19 cellular contexts compared by ENCODE assay signal in the genomic region with DNA sequence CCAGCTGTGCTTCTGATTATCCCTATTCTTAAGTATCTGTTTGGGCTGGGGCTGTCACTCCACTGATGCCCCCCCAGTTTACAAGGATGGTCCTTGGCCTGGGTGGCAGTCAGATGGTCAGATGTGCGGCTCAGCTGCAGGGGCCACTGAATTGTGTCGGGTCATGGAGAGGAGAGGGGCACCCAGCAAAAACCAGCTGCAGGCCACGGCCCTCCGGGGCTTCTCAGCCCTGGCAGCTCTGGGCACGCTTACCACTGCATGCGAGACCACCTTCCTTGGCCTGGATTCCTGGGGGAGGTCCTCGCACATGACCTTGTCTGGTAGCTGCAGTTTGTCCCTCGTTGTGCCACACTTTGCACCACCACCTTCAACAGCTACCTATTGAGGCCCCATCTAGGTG.
DNase-seq lines count a peak whose midpoint lies in the region; ATAC-seq and TF ChIP-seq lines count a peak whose summit lies in the region.
"Had no signal": no experiment of that assay in that cellular context is flagged by ENCODE, and none has a peak within 500 bp of the region (broad histone marks: within the 10 kb centered on the region; RNA-seq: fewer than 3 reads in every experiment).

No MANE protein-coding gene starts in this region.

- H3K27ac Mint-ChIP-seq in osteocyte (ENCODE audit: unreplicated experiment): peak overlapping the region; percentile 85
- H3K27ac Mint-ChIP-seq: CD4-positive, CD25-positive, alpha-beta regulatory T cell had no signal

- H2AK5ac ChIP-seq in mesenchymal stem cell (ENCODE audit: low read length, severe bottlenecking): no peak overlapping the region

- H3K36me3 ChIP-seq in BLaER1 (no peaks in the 10 kb centered on the region), mesenchymal stem cell (ENCODE audit: control insufficient read depth in 1 of 2, insufficient read depth in 2 of 2, low read depth in 1 of 2, low read length in 2 of 2) (peaks cover 0 to 15% of the 10 kb centered on the region in 2 experiments)
- H3K36me3 ChIP-seq: BE2C had no signal

- H3K23ac ChIP-seq in mesenchymal stem cell (ENCODE audit: low read length in 2 of 2): no peak overlapping the region

- WGBS in mesenchymal stem cell: 95% methylated on average over 8 of the region's 8 CpGs

- no peak for TF ChIP-seq CTCF in osteocyte (IDR thresholded peaks at IDR 0.05)

- peak overlapping the region; percentile 5; the same call in 1 of the 2 replicates for H3K9ac ChIP-seq in BLaER1
- peak overlapping the region; percentile 42 for H3K9ac ChIP-seq in mesenchymal stem cell (ENCODE audit: low read length)

- H3K18ac ChIP-seq in mesenchymal stem cell (ENCODE audit: low read depth in 1 of 2, low read length in 2 of 2): no peak overlapping the region

- H2BK15ac ChIP-seq in mesenchymal stem cell (ENCODE audit: low read depth, poor library complexity, severe bottlenecking): peak overlapping the region; percentile 8

- H3K4me3 Mint-ChIP-seq in osteocyte (ENCODE audit: unreplicated experiment): peak overlapping the region; percentile 19
- H3K4me3 Mint-ChIP-seq: CD4-positive, CD25-positive, alpha-beta regulatory T cell had no signal

- H2BK12ac ChIP-seq in mesenchymal stem cell (ENCODE audit: low read length in 2 of 2): peak overlapping the region in 1 of 2 experiments; percentile 25

- H3K9me3 Mint-ChIP-seq in osteocyte (ENCODE audit: unreplicated experiment): no peaks in the 10 kb centered on the region

- no peaks in the 10 kb centered on the region for H3K27me3 Mint-ChIP-seq in osteocyte (ENCODE audit: unreplicated experiment)

- no peak overlapping the region for H2AFZ ChIP-seq in mesenchymal stem cell (ENCODE audit: low read depth, low read length)

- no peak overlapping the region for H2BK5ac ChIP-seq in mesenchymal stem cell (ENCODE audit: low read depth, low read length, poor library complexity, severe bottlenecking)

- H4K8ac ChIP-seq in mesenchymal stem cell (ENCODE audit: low read length): no peak overlapping the region

- H3K4me1 Mint-ChIP-seq in osteocyte (ENCODE audit: unreplicated experiment): peaks cover 38% of the 10 kb centered on the region
- H3K4me1 Mint-ChIP-seq: CD4-positive, CD25-positive, alpha-beta regulatory T cell had no signal

- DNase-seq in mesenchymal stem cell: no peak
- no peak for DNase-seq in osteocyte (ENCODE audit: extremely low spot score, unreplicated experiment)
- DNase-seq in substantia nigra (lab: John Stamatoyannopoulos, UW): no peak
- DNase-seq in HT-29 (ENCODE audit: low spot score): no peak
- no peak for DNase-seq in occipital lobe (lab: John Stamatoyannopoulos, UW)
- DNase-seq: ACHN; BE2C; CD4-positive, CD25-positive, alpha-beta regulatory T cell; HCEC 1CT; KBM-7; MV-4-11; NCI-H1105; NCI-H1436 treated with DMSO at 0.1 percent for 48 hours; NCI-H187 treated with DMSO at 0.1 percent for 48 hours; NCI-H2107; NCI-H774 had no signal

- H3K27ac ChIP-seq in BLaER1: peak overlapping the region; percentile 49
- H3K27ac ChIP-seq in mesenchymal stem cell (ENCODE audit: low read length, poor library complexity, severe bottlenecking): no peak overlapping the region
- peak overlapping the region; percentile 30 for H3K27ac ChIP-seq in substantia nigra (ENCODE audit: low read depth, low read length, poor library complexity, severe bottlenecking)
- H3K27ac ChIP-seq: 22Rv1 had no signal

- H4K91ac ChIP-seq in mesenchymal stem cell (ENCODE audit: low read length): no peak overlapping the region

- H3K4me1 ChIP-seq in BLaER1 (peaks cover 36% of the 10 kb centered on the region), mesenchymal stem cell (ENCODE audit: control insufficient read depth, insufficient read depth, low read depth, low read length) (peaks cover 8% of the 10 kb centered on the region)
- H3K4me1 ChIP-seq: BE2C had no signal

- no peaks in the 10 kb centered on the region for H3K27me3 ChIP-seq in BLaER1
- H3K27me3 ChIP-seq in mesenchymal stem cell (ENCODE audit: control insufficient read depth in 1 of 2, insufficient read depth in 1 of 2, low read length in 2 of 2): no peaks in the 10 kb centered on the region
- H3K27me3 ChIP-seq: BE2C had no signal

- H3K9me3 ChIP-seq in BLaER1: no peaks in the 10 kb centered on the region
- no peaks in the 10 kb centered on the region for H3K9me3 ChIP-seq in mesenchymal stem cell (ENCODE audit: control insufficient read depth, low read length)
- H3K9me3 ChIP-seq: BE2C had no signal

- H2BK120ac ChIP-seq in mesenchymal stem cell (ENCODE audit: low read depth, low read length): no peak overlapping the region

- no peak overlapping the region for H3K4ac ChIP-seq in mesenchymal stem cell (ENCODE audit: low read depth in 1 of 2, low read length in 2 of 2)

- H3K4me3 ChIP-seq in BLaER1 (no peak overlapping the region), mesenchymal stem cell (ENCODE audit: insufficient read depth in 1 of 2, low read depth in 1 of 2, low read length in 2 of 2) (peak overlapping the region in 1 of 2 experiments; percentile 33)

- ATAC-seq in GM18907 (IDR thresholded peaks at IDR 0.05; ENCODE audit: unreplicated experiment): no peak

- H3K79me1 ChIP-seq in mesenchymal stem cell (replicated peaks; ENCODE audit: low read length, poor library complexity, severe bottlenecking): peaks cover 36% of the 10 kb centered on the region

- peaks cover 2% of the 10 kb centered on the region for H3K36me3 Mint-ChIP-seq in osteocyte (ENCODE audit: unreplicated experiment)
- H3K36me3 Mint-ChIP-seq: CD4-positive, CD25-positive, alpha-beta regulatory T cell had no signal

- H3K4me2 ChIP-seq in BLaER1 (peak overlapping the region; percentile 80), mesenchymal stem cell (ENCODE audit: low read length, poor library complexity, severe bottlenecking) (no peak overlapping the region)

- H4K20me1 ChIP-seq in BLaER1: peaks cover 20% of the 10 kb centered on the region; the same call in 1 of the 2 replicates

- no peak overlapping the region for H3K14ac ChIP-seq in mesenchymal stem cell (ENCODE audit: low read length in 2 of 2)
